Comparison of ENCODE assay signal across 17 cellular contexts in the genomic region with DNA sequence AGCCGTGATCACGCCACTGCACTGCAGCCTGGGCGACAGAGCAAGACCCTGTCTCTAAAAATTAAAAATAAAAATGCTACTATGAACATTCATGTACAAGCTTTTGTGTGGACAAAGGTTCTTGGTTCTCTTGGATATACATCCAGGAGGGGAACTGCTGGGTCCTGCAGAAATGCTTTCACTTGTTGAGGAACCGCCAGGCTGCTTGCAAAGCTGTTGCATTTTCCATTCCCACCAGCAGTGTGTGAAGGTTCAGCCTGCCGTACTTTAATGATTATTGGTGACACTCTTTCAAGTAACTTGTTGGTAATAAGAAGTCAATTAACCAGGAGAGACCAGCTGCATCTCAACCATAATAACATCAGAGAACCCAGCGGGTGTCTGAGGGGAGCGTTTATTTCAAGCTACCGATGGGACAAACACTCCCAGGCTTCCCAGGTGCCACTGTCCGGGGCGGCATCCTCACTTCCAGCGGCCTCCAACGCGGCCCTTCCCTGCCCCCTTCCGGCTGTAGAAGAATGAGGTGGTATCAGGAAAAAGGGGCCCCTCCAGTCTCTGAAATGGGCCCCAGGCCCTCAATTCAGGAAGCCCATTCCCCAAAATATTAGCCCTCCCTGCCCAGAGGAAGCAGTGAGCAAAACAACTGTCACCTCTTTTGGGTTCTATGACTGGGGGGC. TPM values are rescaled to one million over a fixed set of nuclear protein-coding genes. Genes with fewer than 3 reads are reported as not detected.
DNase-seq lines count a peak whose midpoint lies in the region; ATAC-seq, FAIRE-seq and TF ChIP-seq lines count a peak whose summit lies in the region.
"Had no signal": no experiment of that assay in that cellular context is flagged by ENCODE, and none has a peak within 500 bp of the region (broad histone marks: within the 10 kb centered on the region; RNA-seq: fewer than 3 reads in every experiment).

No MANE protein-coding gene starts in this region.

- H2AFZ ChIP-seq in GM12878 (ENCODE audit: control insufficient read depth, low read depth, low read length) (no peak overlapping the region), osteoblast (ENCODE audit: low read length) (no peak overlapping the region)

- no peaks in the 10 kb centered on the region for H3K27me3 ChIP-seq in GM12878 (replicated peaks in 1 of 2; ENCODE audit: control insufficient read depth in 2 of 2, insufficient read depth in 2 of 2, low read length in 1 of 2)
- peaks cover 27% of the 10 kb centered on the region for H3K27me3 ChIP-seq in osteoblast (ENCODE audit: insufficient read depth, low read length)

- no peak for TF ChIP-seq EP300 in GM12878 (IDR thresholded peaks at IDR 0.05; ENCODE audit: borderline replicate concordance in 1 of 2, control insufficient read depth in 1 of 2, low read depth in 2 of 2, low read length in 2 of 2)

- no peak overlapping the region for H3K4me3 Mint-ChIP-seq in activated CD4-positive, alpha-beta memory T cell treated with anti-CD3 and anti-CD28 coated beads for 36 hours
- no peak overlapping the region for H3K4me3 Mint-ChIP-seq in activated CD4-positive, alpha-beta memory T cell treated with anti-CD3 and anti-CD28 coated beads, Interleukin-2, amount 10 ng/mL, durations not matched to agents 7 days and 5 days

- intact Hi-C loops in activated CD4-positive, alpha-beta memory T cell treated with anti-CD3 and anti-CD28 coated beads for 36 hours (cut with micrococcal nuclease) = no loop called here
- intact Hi-C loops in GM12878 (cut with micrococcal nuclease; ENCODE audit: unreplicated experiment) (no loop called here), sciatic nerve (cut with DNase I) (no loop called here)

- WGBS in GM12878 (ENCODE audit: insufficient coverage, insufficient replicate concordance, low lambda C conversion rate, missing lambda C conversion rate) = 58% methylated on average over 14 of the region's 14 CpGs

- RAD21 ChIA-PET in GM12878 (lab: Charles Lee; ENCODE audit: unreplicated experiment) = interaction anchor here (0.6 kb wide), 2 partner anchors 403 to 653 kb away, joined by 3 to 4 read pairs; no protein-coding TSS in a partner anchor

- no peaks in the 10 kb centered on the region for H3K9me3 Mint-ChIP-seq in activated CD4-positive, alpha-beta memory T cell treated with anti-CD3 and anti-CD28 coated beads for 36 hours
- no peaks in the 10 kb centered on the region for H3K9me3 Mint-ChIP-seq in activated CD4-positive, alpha-beta memory T cell treated with anti-CD3 and anti-CD28 coated beads, Interleukin-2, amount 10 ng/mL, durations not matched to agents 7 days and 5 days
- H3K9me3 Mint-ChIP-seq: memory B cell had no signal

- peak; percentile 57 for TF ChIP-seq RAD21 in GM12878 (IDR thresholded peaks at IDR 0.05; ENCODE audit: insufficient read depth, low read depth, low read length)

- peak; percentile 20 for DNase-seq in activated CD4-positive, alpha-beta memory T cell treated with anti-CD3 and anti-CD28 coated beads for 36 hours
- no peak for DNase-seq in activated CD4-positive, alpha-beta memory T cell treated with anti-CD3 and anti-CD28 coated beads, Interleukin-2, amount 10 ng/mL, durations not matched to agents 7 days and 5 days
- DNase-seq in GM20000 (ENCODE audit: low spot score) (peak; percentile 25), GM12878 (ENCODE audit: low read depth, low spot score) (no peak), osteoblast (ENCODE audit: insufficient read length, low spot score, missing footprints) (peak; percentile 82), sciatic nerve (ENCODE audit: low spot score) (no peak)
- DNase-seq in activated CD4-positive, alpha-beta T cell treated with anti-CD3 and anti-CD28 coated beads, Interleukin-2, amount 50 U/mL, for 48 hours = no peak
- DNase-seq in activated T-cell treated with anti-CD3 and anti-CD28 coated beads, Interleukin-2, amount 50 U/mL, for 1 hour = no peak
- DNase-seq: activated naive CD4-positive, alpha-beta T cell treated with Interleukin-2 at 50 U/mL for 16 hours; hypothalamus; NCI-H1105; NCI-H510A treated with DMSO at 0.1 percent for 48 hours; pancreas; stimulated activated CD4-positive, alpha-beta T cell treated with anti-CD3 and anti-CD28 coated beads, Interleukin-15, amount 100 ng/mL, for 24 hours had no signal

- H3K4me1 Mint-ChIP-seq in activated CD4-positive, alpha-beta memory T cell treated with anti-CD3 and anti-CD28 coated beads for 36 hours (ENCODE audit: low read depth) = no peaks in the 10 kb centered on the region
- no peaks in the 10 kb centered on the region for H3K4me1 Mint-ChIP-seq in activated CD4-positive, alpha-beta memory T cell treated with anti-CD3 and anti-CD28 coated beads, Interleukin-2, amount 10 ng/mL, durations not matched to agents 7 days and 5 days

- H3K36me3 ChIP-seq in GM12878 (ENCODE audit: control insufficient read depth in 2 of 2, insufficient read depth in 2 of 2, low read length in 1 of 2) (no peaks in the 10 kb centered on the region), osteoblast (ENCODE audit: insufficient read depth, low read length) (no peaks in the 10 kb centered on the region)
- H3K36me3 ChIP-seq: pancreas, tibial nerve had no signal

- H3K4me2 ChIP-seq in GM12878 (ENCODE audit: control insufficient read depth, insufficient read depth) (no peak overlapping the region), osteoblast (ENCODE audit: insufficient read depth, low read length) (no peak overlapping the region)
- H3K4me2 ChIP-seq: A549 had no signal

- H3K79me2 ChIP-seq in GM12878 (ENCODE audit: control insufficient read depth, insufficient read depth, low read length) (no peaks in the 10 kb centered on the region), osteoblast (ENCODE audit: insufficient read depth, low read length) (no peaks in the 10 kb centered on the region)

- peaks cover 13% of the 10 kb centered on the region for H3K4me1 ChIP-seq in GM12878 (ENCODE audit: control insufficient read depth, insufficient read depth, low read length)
- H3K4me1 ChIP-seq in osteoblast (ENCODE audit: insufficient read depth, low read length) = no peaks in the 10 kb centered on the region
- H3K4me1 ChIP-seq: A549, pancreas had no signal

- in situ Hi-C loops in GM12878 (cut with MboI) = no loop called here

- CTCF ChIA-PET in activated CD4-positive, alpha-beta memory T cell treated with anti-CD3 and anti-CD28 coated beads for 36 hours (lab: Charles Lee) = interaction anchor here (1.3 to 1.6 kb wide), 2 partner anchors 44 to 371 kb away, joined by 3 to 6 read pairs; no protein-coding TSS in a partner anchor
- CTCF ChIA-PET in activated CD4-positive, alpha-beta memory T cell treated with anti-CD3 and anti-CD28 coated beads, Interleukin-2, amount 10 ng/mL, durations not matched to agents 7 days and 5 days (lab: Charles Lee) = interaction anchor here (0.6 to 1.3 kb wide), 6 partner anchors 9 to 454 kb away, joined by 3 to 4 read pairs (median 3); no protein-coding TSS in a partner anchor
- CTCF ChIA-PET in GM12878 (lab: Yijun Ruan, JAX) = interaction anchor here (1.1 to 2.5 kb wide), 2 partner anchors 10 to 44 kb away, joined by 6 to 17 read pairs; no protein-coding TSS in a partner anchor

- no peak overlapping the region for H3K27ac Mint-ChIP-seq in activated CD4-positive, alpha-beta memory T cell treated with anti-CD3 and anti-CD28 coated beads for 36 hours
- no peak overlapping the region for H3K27ac Mint-ChIP-seq in activated CD4-positive, alpha-beta memory T cell treated with anti-CD3 and anti-CD28 coated beads, Interleukin-2, amount 10 ng/mL, durations not matched to agents 7 days and 5 days
- H3K27ac Mint-ChIP-seq: memory B cell had no signal

- no peaks in the 10 kb centered on the region for H4K20me1 ChIP-seq in GM12878 (ENCODE audit: control insufficient read depth, insufficient read depth)
- no peaks in the 10 kb centered on the region for H4K20me1 ChIP-seq in osteoblast (ENCODE audit: insufficient read depth, low read length)

- H3K36me3 Mint-ChIP-seq in activated CD4-positive, alpha-beta memory T cell treated with anti-CD3 and anti-CD28 coated beads for 36 hours = no peaks in the 10 kb centered on the region
- H3K36me3 Mint-ChIP-seq in activated CD4-positive, alpha-beta memory T cell treated with anti-CD3 and anti-CD28 coated beads, Interleukin-2, amount 10 ng/mL, durations not matched to agents 7 days and 5 days (ENCODE audit: low read depth) = no peaks in the 10 kb centered on the region
- H3K36me3 Mint-ChIP-seq: memory B cell had no signal

- ATAC-seq in GM12878 (no peak), sciatic nerve (no peak)
- ATAC-seq: A549, pancreas had no signal

- H3K27ac ChIP-seq in GM12878 (ENCODE audit: control insufficient read depth, insufficient read depth) = no peak overlapping the region
- no peak overlapping the region for H3K27ac ChIP-seq in osteoblast (ENCODE audit: low read depth, low read length)
- H3K27ac ChIP-seq: A549, pancreas, tibial nerve had no signal

- no peak for TF ChIP-seq CTCF in GM20000 (IDR thresholded peaks at IDR 0.05; ENCODE audit: extremely low read depth, missing control alignments)
- peak; percentile 10 to 28 (median 27); a peak in 3 of 6 replicates for TF ChIP-seq CTCF in GM12878 (IDR thresholded peaks at IDR 0.05 in 2 of 3, conservative IDR thresholded peaks at IDR 0.05 in 1 of 3; ENCODE audit: control insufficient read depth in 2 of 3, extremely low read depth in 1 of 3, insufficient read depth in 1 of 3, low read depth in 3 of 3, low read length in 3 of 3)
- TF ChIP-seq CTCF in osteoblast (IDR thresholded peaks at IDR 0.05; ENCODE audit: extremely low read depth, low read depth, low read length) = peak; percentile 5

- SMC1A ChIA-PET in GM12878 (lab: Charles Lee; ENCODE audit: uncharacterized antibody, unreplicated experiment) = interaction anchor here (0.9 to 1.4 kb wide), 2 partner anchors 14 to 458 kb away, joined by 3 to 4 read pairs; no protein-coding TSS in a partner anchor

- no peak for FAIRE-seq in GM12878 (lab: Jason Lieb, UNC)
- FAIRE-seq: A549, pancreas had no signal

- H3K4me3 ChIP-seq in GM12878 (no peak overlapping the region), osteoblast (ENCODE audit: insufficient read depth, low read length) (no peak overlapping the region)
- H3K4me3 ChIP-seq: A549, pancreas, tibial nerve had no signal

- no peak overlapping the region for H3K9ac ChIP-seq in GM12878 (ENCODE audit: control insufficient read depth, insufficient read depth, low read length)

- POLR2A ChIA-PET in activated CD4-positive, alpha-beta memory T cell treated with anti-CD3 and anti-CD28 coated beads for 36 hours (lab: Charles Lee) = no interaction called here
- POLR2A ChIA-PET in activated CD4-positive, alpha-beta memory T cell treated with anti-CD3 and anti-CD28 coated beads, Interleukin-2, amount 10 ng/mL, durations not matched to agents 7 days and 5 days (lab: Charles Lee) = no interaction called here
- POLR2A ChIA-PET in GM12878 (lab: Charles Lee) = no interaction called here

- TF ChIP-seq POLR2A in GM12878 (IDR thresholded peaks at IDR 0.05; ENCODE audit: low read depth, low read length) = no peak

- peaks cover 34% of the 10 kb centered on the region for H3K27me3 Mint-ChIP-seq in activated CD4-positive, alpha-beta memory T cell treated with anti-CD3 and anti-CD28 coated beads for 36 hours
- peaks cover 26% of the 10 kb centered on the region for H3K27me3 Mint-ChIP-seq in activated CD4-positive, alpha-beta memory T cell treated with anti-CD3 and anti-CD28 coated beads, Interleukin-2, amount 10 ng/mL, durations not matched to agents 7 days and 5 days

- no TSS peak for BruUV-seq in GM12878 (replicated peaks; lab: Mats Ljungman, UMichigan)

- H3K9me3 ChIP-seq in GM12878 (replicated peaks; ENCODE audit: control insufficient read depth, insufficient read depth, low read length) = no peaks in the 10 kb centered on the region
- H3K9me3 ChIP-seq in osteoblast (ENCODE audit: low read depth, low read length) = no peaks in the 10 kb centered on the region
- H3K9me3 ChIP-seq: A549, pancreas, tibial nerve had no signal

RNA-seq across cellular contexts. Expression of gene PPP1R12C, which starts 15.2 kb away (rescaled TPM):
- total RNA-seq in activated CD4-positive, alpha-beta memory T cell treated with anti-CD3 and anti-CD28 coated beads for 36 hours = 10 to 100 TPM; 62.7 to 73.2 TPM
- total RNA-seq in activated CD4-positive, alpha-beta memory T cell treated with anti-CD3 and anti-CD28 coated beads, Interleukin-2, amount 10 ng/mL, durations not matched to agents 7 days and 5 days = 100 to 1,000 TPM; 132 to 134 TPM
- 33.5 and 40.4 TPM in 2 replicates for total RNA-seq in GM12878 (2013; cell fraction: nucleolus; rRNA removed)
- total RNA-seq in GM12878 (2014; rRNA removed) (51.7 and 66.5 TPM in 2 replicates), GM12878 (2014; rRNA removed; fragmentation: Illumina TruSeq; extraction: Trizol) (25.2 and 28.2 TPM in 2 replicates), GM12878 (2021) (76.4 and 84.7 TPM in 2 replicates), osteoblast (49.2 and 55.0 TPM in 2 replicates), sciatic nerve (112 TPM)
- polyA plus RNA-seq in GM12878 (2011; ENCODE audit: low read depth) = 17.0 TPM
- polyA plus RNA-seq in GM12878 (2011; rRNA removed) (9.6 and 23.0 TPM in 2 replicates), GM12878 (2014; fragmentation: Illumina TruSeq; extraction: Trizol) (3.5 and 18.0 TPM in 2 replicates), GM12878 (2014; fragmentation: Nextera tagmentation; extraction: Ambion mirVana) (1 to 10 TPM; 1.4 to 4.7 TPM), GM12878 (2014; rRNA removed) (83.4 and 101 TPM in 2 replicates), GM12878 (2016; fragmentation: Nextera tagmentation; extraction: Ambion mirVana) (10 to 100 TPM; 10.5 to 14.8 TPM)
- polyA plus RNA-seq in GM12878 (2011; cell fraction: cytosol; rRNA removed) = 20.2 and 37.2 TPM in 2 replicates
- 203 and 271 TPM in 2 replicates for polyA plus RNA-seq in GM12878 (2011; cell fraction: nucleus; rRNA removed)
- polyA plus RNA-seq in GM12878 (2012) = 48.6 and 64.4 TPM in 2 replicates
- polyA minus RNA-seq in GM12878 (2011; rRNA and poly(A)+ RNA removed) = 5.0 and 15.0 TPM in 2 replicates
- 10.7 and 11.3 TPM in 2 replicates for polyA minus RNA-seq in GM12878 (2011; cell fraction: cytosol; rRNA and poly(A)+ RNA removed)
- 24.3 and 37.7 TPM in 2 replicates for polyA minus RNA-seq in GM12878 (2011; cell fraction: nucleus; rRNA and poly(A)+ RNA removed)

RNA-seq across cellular contexts. Expression of gene TNNT1, which starts 16.4 kb away (rescaled TPM):
- not detected for total RNA-seq in activated CD4-positive, alpha-beta memory T cell treated with anti-CD3 and anti-CD28 coated beads for 36 hours
- under 1 TPM; 0.38 to 0.68 TPM for total RNA-seq in activated CD4-positive, alpha-beta memory T cell treated with anti-CD3 and anti-CD28 coated beads, Interleukin-2, amount 10 ng/mL, durations not matched to agents 7 days and 5 days
- not detected in 2 replicates for total RNA-seq in GM12878 (2013; cell fraction: nucleolus; rRNA removed)
- not detected in 2 replicates for total RNA-seq in GM12878 (2014; rRNA removed)
- not detected in 2 replicates for total RNA-seq in GM12878 (2014; rRNA removed; fragmentation: Illumina TruSeq; extraction: Trizol)
- total RNA-seq in GM12878 (2021) = 0.62 TPM in 1 of 2 replicates, not detected in the other
- not detected for polyA plus RNA-seq in GM12878 (2011; ENCODE audit: low read depth)
- polyA plus RNA-seq in GM12878 (2011; rRNA removed) = 0.26 TPM in 1 of 2 replicates, not detected in the other
- 0.15 TPM in 1 of 2 replicates, not detected in the other for polyA plus RNA-seq in GM12878 (2011; cell fraction: cytosol; rRNA removed)
- polyA plus RNA-seq in GM12878 (2011; cell fraction: nucleus; rRNA removed) = 0.21 TPM in 1 of 2 replicates, not detected in the other
- 0.13 TPM in 1 of 2 replicates, not detected in the other for polyA plus RNA-seq in GM12878 (2012)
- polyA plus RNA-seq in GM12878 (2014; fragmentation: Illumina TruSeq; extraction: Trizol) = not detected in 2 replicates
- not detected for polyA plus RNA-seq in GM12878 (2014; fragmentation: Nextera tagmentation; extraction: Ambion mirVana)
- polyA plus RNA-seq in GM12878 (2014; rRNA removed) = not detected in 2 replicates
- under 1 TPM in 1 of 2 experiments, not detected in 1; 0.37 TPM for polyA plus RNA-seq in GM12878 (2016; fragmentation: Nextera tagmentation; extraction: Ambion mirVana)
- 0.67 TPM in 1 of 2 replicates, not detected in the other for polyA minus RNA-seq in GM12878 (2011; rRNA and poly(A)+ RNA removed)
- polyA minus RNA-seq in GM12878 (2011; cell fraction: cytosol; rRNA and poly(A)+ RNA removed) = not detected in 2 replicates
- polyA minus RNA-seq in GM12878 (2011; cell fraction: nucleus; rRNA and poly(A)+ RNA removed) = 0.24 TPM in 1 of 2 replicates, not detected in the other
- 0.29 TPM in 1 of 2 replicates, not detected in the other for total RNA-seq in osteoblast
- total RNA-seq in sciatic nerve = 1.4 TPM

RNA-seq across cellular contexts. Expression of gene TNNI3, which starts 24.9 kb away (rescaled TPM):
- total RNA-seq in activated CD4-positive, alpha-beta memory T cell treated with anti-CD3 and anti-CD28 coated beads for 36 hours = not detected
- not detected for total RNA-seq in activated CD4-positive, alpha-beta memory T cell treated with anti-CD3 and anti-CD28 coated beads, Interleukin-2, amount 10 ng/mL, durations not matched to agents 7 days and 5 days
- not detected in 2 replicates for total RNA-seq in GM12878 (2013; cell fraction: nucleolus; rRNA removed)
- total RNA-seq in GM12878 (2014; rRNA removed) = not detected in 2 replicates
- total RNA-seq in GM12878 (2014; rRNA removed; fragmentation: Illumina TruSeq; extraction: Trizol) = not detected in 2 replicates
- total RNA-seq in GM12878 (2021) = not detected in 2 replicates
- not detected for polyA plus RNA-seq in GM12878 (2011; ENCODE audit: low read depth)
- 0.23 TPM in 1 of 2 replicates, not detected in the other for polyA plus RNA-seq in GM12878 (2011; rRNA removed)
- polyA plus RNA-seq in GM12878 (2011; cell fraction: cytosol; rRNA removed) = not detected in 2 replicates
- not detected in 2 replicates for polyA plus RNA-seq in GM12878 (2011; cell fraction: nucleus; rRNA removed)
- polyA plus RNA-seq in GM12878 (2012) = not detected in 2 replicates
- not detected in 2 replicates for polyA plus RNA-seq in GM12878 (2014; fragmentation: Illumina TruSeq; extraction: Trizol)
- not detected for polyA plus RNA-seq in GM12878 (2014; fragmentation: Nextera tagmentation; extraction: Ambion mirVana)
- not detected in 2 replicates for polyA plus RNA-seq in GM12878 (2014; rRNA removed)
- polyA plus RNA-seq in GM12878 (2016; fragmentation: Nextera tagmentation; extraction: Ambion mirVana) = not detected
- not detected in 2 replicates for polyA minus RNA-seq in GM12878 (2011; rRNA and poly(A)+ RNA removed)
- not detected in 2 replicates for polyA minus RNA-seq in GM12878 (2011; cell fraction: cytosol; rRNA and poly(A)+ RNA removed)
- polyA minus RNA-seq in GM12878 (2011; cell fraction: nucleus; rRNA and poly(A)+ RNA removed) = not detected in 2 replicates
- not detected in 2 replicates for total RNA-seq in osteoblast
- total RNA-seq in sciatic nerve = not detected
- total RNA-seq: tibial nerve had no signal

RNA-seq across cellular contexts. Expression of gene DNAAF3, which starts 33.8 kb away (rescaled TPM):
- total RNA-seq in activated CD4-positive, alpha-beta memory T cell treated with anti-CD3 and anti-CD28 coated beads for 36 hours = not detected
- not detected for total RNA-seq in activated CD4-positive, alpha-beta memory T cell treated with anti-CD3 and anti-CD28 coated beads, Interleukin-2, amount 10 ng/mL, durations not matched to agents 7 days and 5 days
- not detected in 2 replicates for total RNA-seq in GM12878 (2013; cell fraction: nucleolus; rRNA removed)
- total RNA-seq in GM12878 (2014; rRNA removed) (not detected in 2 replicates), GM12878 (2014; rRNA removed; fragmentation: Illumina TruSeq; extraction: Trizol) (not detected in 2 replicates), GM12878 (2021) (not detected in 2 replicates), osteoblast (0.59 and 0.72 TPM in 2 replicates), sciatic nerve (0.62 TPM)
- not detected for polyA plus RNA-seq in GM12878 (2011; ENCODE audit: low read depth)
- polyA plus RNA-seq in GM12878 (2011; rRNA removed) (not detected in 2 replicates), GM12878 (2014; fragmentation: Illumina TruSeq; extraction: Trizol) (not detected in 2 replicates), GM12878 (2014; fragmentation: Nextera tagmentation; extraction: Ambion mirVana) (not detected), GM12878 (2014; rRNA removed) (not detected in 2 replicates), GM12878 (2016; fragmentation: Nextera tagmentation; extraction: Ambion mirVana) (not detected)
- not detected in 2 replicates for polyA plus RNA-seq in GM12878 (2011; cell fraction: cytosol; rRNA removed)
- 0.19 TPM in 1 of 2 replicates, not detected in the other for polyA plus RNA-seq in GM12878 (2011; cell fraction: nucleus; rRNA removed)
- polyA plus RNA-seq in GM12878 (2012) = 0.31 TPM in 1 of 2 replicates, not detected in the other
- polyA minus RNA-seq in GM12878 (2011; rRNA and poly(A)+ RNA removed) = not detected in 2 replicates
- 0.52 TPM in 1 of 2 replicates, not detected in the other for polyA minus RNA-seq in GM12878 (2011; cell fraction: cytosol; rRNA and poly(A)+ RNA removed)
- not detected in 2 replicates for polyA minus RNA-seq in GM12878 (2011; cell fraction: nucleus; rRNA and poly(A)+ RNA removed)

RNA-seq across cellular contexts. Expression of gene SYT5, which starts 47.5 kb away (rescaled TPM):
- total RNA-seq in activated CD4-positive, alpha-beta memory T cell treated with anti-CD3 and anti-CD28 coated beads for 36 hours = under 1 TPM in 1 of 2 experiments, not detected in 1; 0.22 TPM
- total RNA-seq in activated CD4-positive, alpha-beta memory T cell treated with anti-CD3 and anti-CD28 coated beads, Interleukin-2, amount 10 ng/mL, durations not matched to agents 7 days and 5 days = not detected
- total RNA-seq in GM12878 (2013; cell fraction: nucleolus; rRNA removed) = 1.3 and 2.0 TPM in 2 replicates
- total RNA-seq in GM12878 (2014; rRNA removed) (not detected in 2 replicates), GM12878 (2014; rRNA removed; fragmentation: Illumina TruSeq; extraction: Trizol) (not detected in 2 replicates), GM12878 (2021) (not detected in 2 replicates), osteoblast (not detected in 2 replicates), sciatic nerve (not detected)
- polyA plus RNA-seq in GM12878 (2011; ENCODE audit: low read depth) = not detected
- polyA plus RNA-seq in GM12878 (2011; rRNA removed) (0.26 TPM in 1 of 2 replicates, not detected in the other), GM12878 (2014; fragmentation: Illumina TruSeq; extraction: Trizol) (not detected in 2 replicates), GM12878 (2014; fragmentation: Nextera tagmentation; extraction: Ambion mirVana) (not detected), GM12878 (2014; rRNA removed) (0.09 and 0.79 TPM in 2 replicates), GM12878 (2016; fragmentation: Nextera tagmentation; extraction: Ambion mirVana) (under 1 TPM in 1 of 2 experiments, not detected in 1; 0.04 TPM)
- polyA plus RNA-seq in GM12878 (2011; cell fraction: cytosol; rRNA removed) = 0.21 and 0.30 TPM in 2 replicates
- polyA plus RNA-seq in GM12878 (2011; cell fraction: nucleus; rRNA removed) = 0.13 and 0.30 TPM in 2 replicates
- polyA plus RNA-seq in GM12878 (2012) = not detected in 2 replicates
- not detected in 2 replicates for polyA minus RNA-seq in GM12878 (2011; rRNA and poly(A)+ RNA removed)
- not detected in 2 replicates for polyA minus RNA-seq in GM12878 (2011; cell fraction: cytosol; rRNA and poly(A)+ RNA removed)
- not detected in 2 replicates for polyA minus RNA-seq in GM12878 (2011; cell fraction: nucleus; rRNA and poly(A)+ RNA removed)
- total RNA-seq: tibial nerve had no signal

Comparison
In these comparisons a context has a peak if more than half of its experiments do, and no peak if none do; other contexts are left out.
1. DNase-seq: peak in activated CD4-positive, alpha-beta memory T cell treated with anti-CD3 and anti-CD28 coated beads for 36 hours (single experiment), GM20000 (single experiment) and osteoblast (single experiment); none in activated CD4-positive, alpha-beta memory T cell treated with anti-CD3 and anti-CD28 coated beads, Interleukin-2, amount 10 ng/mL, durations not matched to agents 7 days and 5 days (single experiment), GM12878 (single experiment), sciatic nerve (single experiment), activated CD4-positive, alpha-beta T cell treated with anti-CD3 and anti-CD28 coated beads, Interleukin-2, amount 50 U/mL, for 48 hours (0 of 2) and activated T-cell treated with anti-CD3 and anti-CD28 coated beads, Interleukin-2, amount 50 U/mL, for 1 hour (single experiment).